18 cellular contexts compared by ENCODE assay signal in the genomic region with DNA sequence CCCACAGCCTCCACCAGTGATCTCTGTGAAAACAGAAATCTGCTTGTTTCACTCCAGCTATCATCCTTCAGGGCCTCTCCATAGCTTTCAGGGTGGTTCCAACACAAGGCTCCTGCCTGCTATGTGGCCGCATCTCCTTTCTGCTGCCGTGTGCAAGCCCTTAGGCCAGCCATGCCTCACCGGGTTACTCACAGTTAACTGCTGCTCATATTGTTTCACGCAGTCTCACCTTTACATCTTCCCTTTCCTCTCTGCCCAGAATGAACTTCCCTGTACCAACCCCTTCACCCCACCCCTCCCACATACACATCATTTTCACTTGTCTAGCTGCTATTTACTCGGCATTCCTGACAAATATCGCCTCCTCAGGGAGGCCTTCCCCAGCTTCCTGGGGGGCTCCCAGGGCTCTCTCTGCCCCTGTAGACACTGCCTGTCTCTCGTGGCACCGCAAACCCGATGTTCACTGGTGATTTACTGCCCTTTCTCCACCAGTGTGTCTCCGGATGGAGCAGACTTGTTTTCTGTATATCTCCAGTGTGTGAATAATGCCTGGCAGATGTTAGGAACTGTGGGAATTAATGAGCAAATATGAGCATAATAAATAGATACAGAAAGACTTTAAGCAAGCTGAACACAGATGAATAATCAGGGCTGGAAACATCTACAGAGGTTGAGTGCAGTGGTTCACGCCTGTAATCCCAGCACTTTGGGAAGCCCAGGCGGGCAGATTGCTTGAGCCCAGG. TPM values are rescaled to one million over a fixed set of nuclear protein-coding genes. Genes with fewer than 3 reads are reported as not detected.
DNase-seq lines count a peak whose midpoint lies in the region; ATAC-seq and TF ChIP-seq lines count a peak whose summit lies in the region.
"Had no signal": no experiment of that assay in that cellular context is flagged by ENCODE, and none has a peak within 500 bp of the region (broad histone marks: within the 10 kb centered on the region; RNA-seq: fewer than 3 reads in every experiment).

No MANE protein-coding gene starts in this region.

- no peaks in the 10 kb centered on the region for H3K27me3 Mint-ChIP-seq in CD4-positive, CD25-positive, alpha-beta regulatory T cell
- no peaks in the 10 kb centered on the region for H3K27me3 Mint-ChIP-seq in activated B cell treated with CpG ODN at 0.5 μM for 24 hours

- DNase-seq in AG08395 (ENCODE audit: low spot score) (peak; percentile 29), activated B cell treated with CpG ODN at 0.5 μM for 24 hours (no peak), left kidney (ENCODE audit: low read depth, low spot score) (peak; percentile 42), coronary artery (ENCODE audit: low spot score) (no peak), colonic mucosa (no peak), RKO (ENCODE audit: low spot score) (no peak), ecto neural progenitor cell (ENCODE audit: low spot score) (no peak)
- no peak for DNase-seq in CD4-positive, CD25-positive, alpha-beta regulatory T cell
- DNase-seq: activated CD4-positive, CD25-positive, alpha-beta regulatory T cell; activated CD8-positive, alpha-beta memory T cell treated with anti-CD3 and anti-CD28 coated beads, Interleukin-2, amount 50 U/mL, for 4 hours; left ventricle myocardium inferior; mucosa of descending colon; NCI-H2029; sigmoid colon; substantia nigra; T-helper 1 cell had no signal

- peaks cover 17 to 83% (median 49%) of the 10 kb centered on the region in 4 donors for H3K4me1 Mint-ChIP-seq in CD4-positive, CD25-positive, alpha-beta regulatory T cell
- H3K4me1 Mint-ChIP-seq in activated B cell treated with CpG ODN at 0.5 μM for 24 hours: peaks cover 49% of the 10 kb centered on the region
- H3K4me1 Mint-ChIP-seq: GM23338 had no signal

- no peak overlapping the region for H3K4me3 ChIP-seq in CD4-positive, CD25-positive, alpha-beta regulatory T cell (ENCODE audit: low read depth, low read length)
- H3K4me3 ChIP-seq in coronary artery (no peak overlapping the region), colonic mucosa (no peak overlapping the region)
- H3K4me3 ChIP-seq: GM23338, left ventricle myocardium inferior, mucosa of descending colon, sigmoid colon had no signal

- no peak for ATAC-seq in CD4-positive, CD25-positive, alpha-beta regulatory T cell (ENCODE audit: low read depth in 2 of 2)
- ATAC-seq in activated B cell treated with CpG ODN at 0.5 μM for 24 hours (ENCODE audit: low read depth): no peak
- ATAC-seq: GM23338, mucosa of descending colon, Right ventricle myocardium inferior had no signal

- H3K36me3 ChIP-seq in CD4-positive, CD25-positive, alpha-beta regulatory T cell (ENCODE audit: control insufficient read depth, insufficient read depth, low read length): peaks cover 56% of the 10 kb centered on the region
- H3K36me3 ChIP-seq in colonic mucosa: no peaks in the 10 kb centered on the region

- intact Hi-C loops in activated B cell treated with CpG ODN at 0.5 μM for 24 hours (cut with micrococcal nuclease) (no loop called here), colonic mucosa (cut with DNase I) (no loop called here)

- peaks cover 18% of the 10 kb centered on the region for H3K4me1 ChIP-seq in CD4-positive, CD25-positive, alpha-beta regulatory T cell (ENCODE audit: control insufficient read depth, insufficient read depth, low read length, poor library complexity, severe bottlenecking)
- H3K4me1 ChIP-seq in colonic mucosa: no peaks in the 10 kb centered on the region
- H3K4me1 ChIP-seq: left ventricle myocardium inferior, sigmoid colon had no signal

- peaks cover 82% of the 10 kb centered on the region for H3K36me3 Mint-ChIP-seq in CD4-positive, CD25-positive, alpha-beta regulatory T cell
- H3K36me3 Mint-ChIP-seq in activated B cell treated with CpG ODN at 0.5 μM for 24 hours (ENCODE audit: low read depth): peaks cover 78% of the 10 kb centered on the region

- peaks cover 0 to 3% (median 0%) of the 10 kb centered on the region in 7 donors for H3K9me3 Mint-ChIP-seq in CD4-positive, CD25-positive, alpha-beta regulatory T cell
- H3K9me3 Mint-ChIP-seq in activated B cell treated with CpG ODN at 0.5 μM for 24 hours: no peaks in the 10 kb centered on the region
- H3K9me3 Mint-ChIP-seq: GM23338 had no signal

- no peak overlapping the region for H3K27ac ChIP-seq in CD4-positive, CD25-positive, alpha-beta regulatory T cell (ENCODE audit: insufficient read depth, low read length, poor library complexity, severe bottlenecking)
- H3K27ac ChIP-seq in coronary artery (no peak overlapping the region), colonic mucosa (no peak overlapping the region)
- H3K27ac ChIP-seq: left ventricle myocardium inferior, sigmoid colon had no signal

- peak overlapping the region; percentile 88 to 96 (median 90) for H3K27ac Mint-ChIP-seq in CD4-positive, CD25-positive, alpha-beta regulatory T cell
- H3K27ac Mint-ChIP-seq in activated B cell treated with CpG ODN at 0.5 μM for 24 hours: peak overlapping the region; percentile 46
- H3K27ac Mint-ChIP-seq: GM23338 had no signal

- TF ChIP-seq CTCF in activated B cell treated with CpG ODN at 0.5 μM for 24 hours (IDR thresholded peaks at IDR 0.05): no peak
- no peak for TF ChIP-seq CTCF in coronary artery (IDR thresholded peaks at IDR 0.05)
- no peak for TF ChIP-seq CTCF in colonic mucosa (IDR thresholded peaks at IDR 0.05)

- H3K27me3 ChIP-seq in CD4-positive, CD25-positive, alpha-beta regulatory T cell (ENCODE audit: control insufficient read depth, insufficient read depth, low read length): no peaks in the 10 kb centered on the region
- H3K27me3 ChIP-seq in colonic mucosa: no peaks in the 10 kb centered on the region
- H3K27me3 ChIP-seq: sigmoid colon had no signal

- H3K4me3 Mint-ChIP-seq in CD4-positive, CD25-positive, alpha-beta regulatory T cell: no peak overlapping the region
- H3K4me3 Mint-ChIP-seq in activated B cell treated with CpG ODN at 0.5 μM for 24 hours: peak overlapping the region; percentile 8
- H3K4me3 Mint-ChIP-seq: GM23338 had no signal

- no peaks in the 10 kb centered on the region for H3K9me3 ChIP-seq in CD4-positive, CD25-positive, alpha-beta regulatory T cell (ENCODE audit: control insufficient read depth in 2 of 2, low read length in 2 of 2)
- no peaks in the 10 kb centered on the region for H3K9me3 ChIP-seq in colonic mucosa
- H3K9me3 ChIP-seq: left ventricle myocardium inferior, mucosa of descending colon, sigmoid colon had no signal

- POLR2A ChIA-PET in activated B cell treated with CpG ODN at 0.5 μM for 24 hours (lab: Charles Lee): interaction anchor here (0.5 to 2.6 kb wide), 5 partner anchors 10 to 41 kb away, joined by 3 to 12 read pairs (median 7); partner anchors contain the start of gene GPR183

- CTCF ChIA-PET in activated B cell treated with CpG ODN at 0.5 μM for 24 hours (lab: Charles Lee): interaction anchor here (1.7 to 2.9 kb wide), 2 partner anchors 11 to 76 kb away, joined by 4 to 19 read pairs; no protein-coding TSS in a partner anchor

- H3K9ac ChIP-seq in colonic mucosa (ENCODE audit: low read depth in 2 of 2, low read length in 2 of 2): no peak overlapping the region

RNA-seq across cellular contexts. Expression of gene GPR183, which starts 39.3 kb away (rescaled TPM):
- total RNA-seq in CD4-positive, CD25-positive, alpha-beta regulatory T cell: 206 TPM
- 100 to 1,000 TPM; 262 to 418 (median 324) TPM for polyA plus RNA-seq in CD4-positive, CD25-positive, alpha-beta regulatory T cell
- total RNA-seq in activated B cell treated with CpG ODN at 0.5 μM for 24 hours (84.5 and 86.4 TPM in 2 replicates), colonic mucosa (1 to 10 TPM; 1.5 to 8.3 TPM)
- total RNA-seq: GM23338 had no signal

Comparison
In these comparisons a context has a peak if more than half of its experiments do, and no peak if none do; other contexts are left out.
1. DNase-seq: peak in AG08395 (single experiment) and left kidney (single experiment); none in CD4-positive, CD25-positive, alpha-beta regulatory T cell (0 of 3), activated B cell treated with CpG ODN at 0.5 μM for 24 hours (single experiment), coronary artery (single experiment), colonic mucosa (single experiment), RKO (single experiment) and ecto neural progenitor cell (single experiment).